In the genomic region with DNA sequence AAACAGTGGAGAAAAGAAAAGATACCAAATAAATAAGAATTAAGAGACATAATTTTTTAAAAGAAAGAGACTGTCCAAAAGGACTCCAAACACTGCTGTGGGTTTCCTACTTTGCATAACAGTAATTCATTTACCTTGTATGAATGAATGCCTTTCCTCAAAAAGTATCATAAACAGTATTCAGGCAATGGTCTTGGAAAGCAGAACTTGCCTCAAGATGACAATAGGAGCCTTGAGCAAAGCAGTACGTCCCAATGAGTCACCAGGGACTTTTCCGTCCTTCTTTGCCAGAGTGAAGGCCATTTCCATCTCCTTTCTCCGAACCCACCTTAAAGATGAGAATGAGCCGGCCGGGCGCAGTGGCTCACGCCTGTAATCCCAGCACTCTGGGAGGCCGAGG, we compare ENCODE assay signal across 17 cellular contexts.
DNase-seq lines count a peak whose midpoint lies in the region; ATAC-seq and TF ChIP-seq lines count a peak whose summit lies in the region.
"Had no signal": no experiment of that assay in that cellular context is flagged by ENCODE, and none has a peak within 500 bp of the region (broad histone marks: within the 10 kb centered on the region; RNA-seq: fewer than 3 reads in every experiment).

No MANE protein-coding gene starts in this region.

- H3K4me3 Mint-ChIP-seq in stimulated activated memory B cell treated with anti-CD40 and anti-IgM and Interleukin-4, amounts not matched to agents 10 μg/mL and 1 μg/mL and 100 μg/mL, for 72 hours: no peak overlapping the region
- H3K4me3 Mint-ChIP-seq: CD8-positive, alpha-beta T cell had no signal

- no peak overlapping the region for H3K4me2 ChIP-seq in PC-3 (ENCODE audit: low read length)

- BruUV-seq in PC-3 (replicated peaks; lab: Mats Ljungman, UMichigan): no TSS peak

- no peaks in the 10 kb centered on the region for H3K9me2 ChIP-seq in PC-3 (replicated peaks; ENCODE audit: low read length)

- no peaks in the 10 kb centered on the region for H3K27me3 ChIP-seq in PC-3 (ENCODE audit: low read length)
- H3K27me3 ChIP-seq: Peyer's patch had no signal

- DNase-seq in ELR (ENCODE audit: low read depth) (peak; percentile 36), PC-3 (peak; percentile 36), epithelial cell of esophagus (ENCODE audit: low read depth) (peak; percentile 19), midbrain (lab: John Stamatoyannopoulos, UW) (no peak)
- no peak for DNase-seq in stimulated activated CD4-positive, alpha-beta T cell treated with anti-CD3 and anti-CD28 coated beads, Interleukin-4, amount 100 ng/mL, for 24 hours
- DNase-seq in activated CD8-positive, alpha-beta memory T cell treated with anti-CD3 and anti-CD28 coated beads, Interleukin-2, amount 50 U/mL, for 48 hours: no peak
- DNase-seq: ACHN; CD8-positive, alpha-beta T cell; H7; NCI-H1105; NCI-H1930; NCI-H2171 treated with DMSO at 0.1 percent for 48 hours; NCI-H774; Peyer's patch; SHP77 treated with DMSO at 0.1 percent for 48 hours had no signal

- no peak overlapping the region for H3K27ac Mint-ChIP-seq in stimulated activated memory B cell treated with anti-CD40 and anti-IgM and Interleukin-4, amounts not matched to agents 10 μg/mL and 1 μg/mL and 100 μg/mL, for 72 hours
- H3K27ac Mint-ChIP-seq: CD8-positive, alpha-beta T cell had no signal

- H3K4me3 ChIP-seq in PC-3 (ENCODE audit: low read length): no peak overlapping the region
- no peak overlapping the region for H3K4me3 ChIP-seq in epithelial cell of esophagus (ENCODE audit: low read length)
- H3K4me3 ChIP-seq: Peyer's patch had no signal

- H3K4me1 Mint-ChIP-seq in stimulated activated memory B cell treated with anti-CD40 and anti-IgM and Interleukin-4, amounts not matched to agents 10 μg/mL and 1 μg/mL and 100 μg/mL, for 72 hours: peaks cover 32% of the 10 kb centered on the region

- CTCF ChIA-PET in PC-3 (lab: Charles Lee): no interaction called here

- no peaks in the 10 kb centered on the region for H3K79me2 ChIP-seq in PC-3 (ENCODE audit: low read length)

- POLR2A ChIA-PET in PC-3 (lab: Charles Lee; ENCODE audit: unreplicated experiment): no interaction called here

- H3K36me3 Mint-ChIP-seq in stimulated activated memory B cell treated with anti-CD40 and anti-IgM and Interleukin-4, amounts not matched to agents 10 μg/mL and 1 μg/mL and 100 μg/mL, for 72 hours: no peaks in the 10 kb centered on the region
- H3K36me3 Mint-ChIP-seq: CD8-positive, alpha-beta T cell had no signal

- no peaks in the 10 kb centered on the region for H3K36me3 ChIP-seq in PC-3 (ENCODE audit: low read depth, low read length)
- H3K36me3 ChIP-seq: Peyer's patch had no signal

- no peak for TF ChIP-seq CTCF in PC-3 (conservative IDR thresholded peaks at IDR 0.05; ENCODE audit: low read depth, low read length)
- TF ChIP-seq CTCF in epithelial cell of esophagus (IDR thresholded peaks at IDR 0.05; ENCODE audit: insufficient read depth, low read depth, low read length, missing control alignments): no peak

- H3F3A ChIP-seq in PC-3 (ENCODE audit: low read length, unreplicated experiment): no peaks in the 10 kb centered on the region

- H3K9me3 ChIP-seq in PC-3 (ENCODE audit: low read length): no peaks in the 10 kb centered on the region
- H3K9me3 ChIP-seq: Peyer's patch had no signal

- no peak overlapping the region for H2AFZ ChIP-seq in PC-3 (ENCODE audit: low read length)

- H3K27me3 Mint-ChIP-seq in stimulated activated memory B cell treated with anti-CD40 and anti-IgM and Interleukin-4, amounts not matched to agents 10 μg/mL and 1 μg/mL and 100 μg/mL, for 72 hours: no peaks in the 10 kb centered on the region

- H3K27ac ChIP-seq in PC-3 (ENCODE audit: low read length): no peak overlapping the region
- H3K27ac ChIP-seq: Peyer's patch had no signal

- no peaks in the 10 kb centered on the region for H3K9me3 Mint-ChIP-seq in stimulated activated memory B cell treated with anti-CD40 and anti-IgM and Interleukin-4, amounts not matched to agents 10 μg/mL and 1 μg/mL and 100 μg/mL, for 72 hours
- H3K9me3 Mint-ChIP-seq: CD8-positive, alpha-beta T cell had no signal

- intact Hi-C loops in PC-3 (cut with micrococcal nuclease): no loop called here

- H3K4me1 ChIP-seq in PC-3 (ENCODE audit: insufficient read depth, low read length): no peaks in the 10 kb centered on the region
- H3K4me1 ChIP-seq: Peyer's patch had no signal

- no peak overlapping the region for H3K9ac ChIP-seq in PC-3 (ENCODE audit: low read length)

- ATAC-seq in HG03175 (IDR thresholded peaks at IDR 0.05; ENCODE audit: unreplicated experiment) (peak; percentile 35), PC-3 (peak; percentile 50)
- no peak for ATAC-seq in stimulated activated memory B cell treated with anti-CD40 and anti-IgM and Interleukin-4, amounts not matched to agents 10 μg/mL and 1 μg/mL and 100 μg/mL, for 72 hours
- ATAC-seq: CD8-positive, alpha-beta T cell had no signal

- no peaks in the 10 kb centered on the region for H4K20me1 ChIP-seq in PC-3 (ENCODE audit: low read length)

Comparison
In these comparisons a context has a peak if more than half of its experiments do, and no peak if none do; other contexts are left out.
1. DNase-seq: peak in ELR (single experiment), PC-3 (single experiment) and epithelial cell of esophagus (single experiment); none in stimulated activated CD4-positive, alpha-beta T cell treated with anti-CD3 and anti-CD28 coated beads, Interleukin-4, amount 100 ng/mL, for 24 hours (single experiment), midbrain (single experiment) and activated CD8-positive, alpha-beta memory T cell treated with anti-CD3 and anti-CD28 coated beads, Interleukin-2, amount 50 U/mL, for 48 hours (single experiment).